8 cellular contexts compared by ENCODE assay signal in the genomic region with DNA sequence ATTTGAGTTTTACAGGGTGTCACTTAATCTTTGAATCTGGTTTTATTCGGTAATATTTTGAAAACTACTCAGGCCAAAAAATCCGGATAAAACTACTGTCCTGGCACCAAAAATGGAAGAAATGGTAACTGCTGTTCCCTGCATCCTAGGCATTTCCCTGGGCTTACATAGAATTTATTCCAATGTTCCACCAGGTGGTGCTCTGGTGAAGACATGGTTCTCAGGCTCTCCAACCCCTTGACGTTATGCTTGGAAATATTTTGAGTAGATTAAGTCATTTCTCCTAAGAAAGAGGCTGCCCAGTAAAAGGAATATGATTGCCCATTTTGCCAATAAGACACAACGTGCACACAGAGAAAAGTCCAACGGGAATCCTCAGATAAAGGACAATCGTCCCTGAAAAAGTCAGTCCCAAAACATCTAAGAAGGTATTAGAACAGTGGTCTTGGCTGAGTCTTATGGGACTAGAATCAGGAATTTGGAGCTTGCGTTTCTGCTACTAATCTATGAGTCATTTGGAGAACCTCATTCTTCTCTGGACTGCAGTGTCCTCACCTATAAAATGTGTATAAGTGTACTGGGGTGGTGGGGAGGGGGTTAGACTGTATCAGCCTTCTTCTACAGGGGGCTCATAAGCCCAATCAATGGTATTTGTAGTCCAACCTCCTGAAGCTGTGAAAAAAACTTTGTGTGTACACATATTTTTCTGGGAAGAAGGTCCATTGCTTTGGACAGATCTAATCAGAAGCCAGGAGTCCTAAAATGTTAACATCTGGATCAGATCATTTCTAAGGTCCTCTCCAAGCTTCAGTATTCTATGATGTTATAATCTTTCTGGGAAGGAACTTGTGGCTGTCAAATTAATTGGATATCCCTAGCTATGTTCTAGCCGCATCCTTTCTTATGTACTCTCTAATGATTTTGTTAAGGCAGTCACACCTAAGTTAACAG.
DNase-seq lines count a peak whose midpoint lies in the region; ATAC-seq, FAIRE-seq and TF ChIP-seq lines count a peak whose summit lies in the region.

No MANE protein-coding gene starts in this region.

- POLR2A ChIA-PET in A549 (lab: Yijun Ruan, JAX) = no interaction called here

- H3K9me3 ChIP-seq in A549 (no peaks in the 10 kb centered on the region), right lobe of liver (no peaks in the 10 kb centered on the region)
- no peaks in the 10 kb centered on the region for H3K9me3 ChIP-seq in effector memory CD4-positive, alpha-beta T cell (ENCODE audit: control insufficient read depth, low read length)

- TF ChIP-seq POLR2A in A549 (IDR thresholded peaks at IDR 0.05; ENCODE audit: low read length) (no peak), right lobe of liver (IDR thresholded peaks at IDR 0.05) (no peak)

- TF ChIP-seq CTCF in A549 (IDR thresholded peaks at IDR 0.05) = peak; percentile 33; the same call in 1 of the 3 replicates
- TF ChIP-seq CTCF in right lobe of liver (IDR thresholded peaks at IDR 0.05) = peak; percentile 68 to 75 (median 70)

- H3K36me3 ChIP-seq in right lobe of liver = no peaks in the 10 kb centered on the region
- H3K36me3 ChIP-seq in effector memory CD4-positive, alpha-beta T cell (ENCODE audit: control insufficient read depth, insufficient read depth, low read length) = no peaks in the 10 kb centered on the region

- no peak for TF ChIP-seq EP300 in A549 (IDR thresholded peaks at IDR 0.05)

- H3K27me3 ChIP-seq in right lobe of liver = no peaks in the 10 kb centered on the region
- no peaks in the 10 kb centered on the region for H3K27me3 ChIP-seq in effector memory CD4-positive, alpha-beta T cell (replicated peaks; ENCODE audit: control insufficient read depth, insufficient read depth, low read length, poor library complexity, severe bottlenecking)

- ATAC-seq in A549 = peak; percentile 70 to 80; a peak in 5 of 6 replicates
- ATAC-seq in GM19395 (IDR thresholded peaks at IDR 0.05; ENCODE audit: unreplicated experiment) = peak; percentile 51
- peak; percentile 94 to 96 (median 95) for ATAC-seq in right lobe of liver
- ATAC-seq in GM18498 (IDR thresholded peaks at IDR 0.05; ENCODE audit: unreplicated experiment) = no peak

- peak; percentile 68 for FAIRE-seq in A549 (lab: Jason Lieb, UNC)

- DNase-seq in A549 (ENCODE audit: low read depth in 1 of 2, low spot score in 1 of 2) (peak; percentile 23 to 47), NCI-H526 treated with DMSO at 0.1 percent for 48 hours (lab: John Stamatoyannopoulos, UW) (peak; percentile 34), cerebellar cortex (ENCODE audit: low spot score) (peak; percentile 3), right lobe of liver (no peak), UCSD-AML1 (lab: John Stamatoyannopoulos, UW; ENCODE audit: unreplicated experiment) (no peak)
- DNase-seq in effector memory CD4-positive, alpha-beta T cell = no peak

- no peak overlapping the region for H3K27ac ChIP-seq in A549
- no peak overlapping the region for H3K27ac ChIP-seq in right lobe of liver
- H3K27ac ChIP-seq in effector memory CD4-positive, alpha-beta T cell (ENCODE audit: insufficient read depth, low read length, poor library complexity, severe bottlenecking) = no peak overlapping the region

- H3K4me3 ChIP-seq in A549 = no peak overlapping the region
- H3K4me3 ChIP-seq in right lobe of liver = no peak overlapping the region
- no peak overlapping the region for H3K4me3 ChIP-seq in effector memory CD4-positive, alpha-beta T cell (ENCODE audit: insufficient read depth, low read depth, low read length, poor library complexity, severe bottlenecking)

- intact Hi-C loops in right lobe of liver (cut with DNase I) = loop anchor here in 1 of 2 donors (10.0 kb wide), 2 partner anchors 128 to 188 kb away; partner anchors contain the start of gene BMP2

- CTCF ChIA-PET in A549 (lab: Yijun Ruan, JAX) = interaction anchor here (0.8 to 1.2 kb wide), 5 partner anchors 9 to 1290 kb away, joined by 3 to 6 read pairs (median 4); no protein-coding TSS in a partner anchor

- 3% methylated on average over 8 of the region's 8 CpGs for WGBS in A549 (ENCODE audit: missing lambda C conversion rate)
- 12% methylated on average over 7 of the region's 8 CpGs for WGBS in right lobe of liver (ENCODE audit: insufficient coverage, low coverage, low lambda C conversion rate, missing lambda C conversion rate)

- no peak overlapping the region for H3K4me2 ChIP-seq in A549

- peak; percentile 46 to 47; a peak in 4 of 5 replicates for TF ChIP-seq RAD21 in A549 (conservative IDR thresholded peaks at IDR 0.05 in 1 of 2, IDR thresholded peaks at IDR 0.05 in 1 of 2)

- H3K4me1 ChIP-seq in A549 (no peaks in the 10 kb centered on the region), right lobe of liver (no peaks in the 10 kb centered on the region)
- H3K4me1 ChIP-seq in effector memory CD4-positive, alpha-beta T cell (ENCODE audit: control insufficient read depth, insufficient read depth, low read length, poor library complexity, severe bottlenecking) = no peaks in the 10 kb centered on the region

TF ChIP-seq in A549, 52 proteins besides CTCF, POLR2A, EP300 and RAD21:
- no peak for TF ChIP-seq CHD2 (IDR thresholded peaks at IDR 0.05; ENCODE audit: low read length, partially characterized antibody)
- TF ChIP-seq SMC3 (IDR thresholded peaks at IDR 0.05) = peak; percentile 35; the same call in 1 of the 3 replicates
- TF ChIP-seq CBX8 (IDR thresholded peaks at IDR 0.05) = no peak
TF ChIP-seq in A549: peak in this region for 1.

Comparison
In these comparisons a context has a peak if more than half of its experiments do, and no peak if none do; other contexts are left out.
1. DNase-seq: peak in A549 (2 of 2), NCI-H526 treated with DMSO at 0.1 percent for 48 hours (single experiment) and cerebellar cortex (single experiment); none in right lobe of liver (0 of 3), effector memory CD4-positive, alpha-beta T cell (0 of 3) and UCSD-AML1 (single experiment).